18 cellular contexts compared by ENCODE assay signal in genomic region chr2:240300840-240301239, GRCh38.
"Had no signal": no experiment of that assay in that cellular context is flagged by ENCODE, and none has a peak within 500 bp of the region (broad histone marks: within the 10 kb centered on the region; RNA-seq: fewer than 3 reads in every experiment).

No MANE protein-coding gene starts in this region.

- H3K27ac ChIP-seq: cardiac muscle cell, dorsolateral prefrontal cortex, epithelial cell of prostate, hepatocyte, prostate gland, right atrium auricular region, skin epidermis, tibial nerve had no signal

- H3K27ac Mint-ChIP-seq: activated naive CD8-positive, alpha-beta T cell; stimulated activated naive CD8-positive, alpha-beta T cell treated with anti-CD3 and anti-CD28 coated beads, Interleukin-15, Interleukin-2, amounts not matched to agents 100 ng/mL and 50 ng/mL, for 24 hours; T-helper 2 cell treated with Interferon-gamma antibody and Interleukin-4, amounts not matched to agents 5 μg/mL and 100 μg/mL, for 36 hours had no signal

- ATAC-seq: left lobe of liver had no signal

- H3K36me3 ChIP-seq: cardiac muscle cell, prostate gland, right atrium auricular region, tibial nerve had no signal

- H3K4me3 ChIP-seq: cardiac muscle cell, dorsolateral prefrontal cortex, hepatocyte, prostate gland, right atrium auricular region, skin epidermis, tibial nerve had no signal

- H3K27me3 ChIP-seq: cardiac muscle cell, dorsolateral prefrontal cortex, hepatocyte, right atrium auricular region, tibial nerve had no signal

- H3K9me3 Mint-ChIP-seq: stimulated activated naive CD8-positive, alpha-beta T cell treated with anti-CD3 and anti-CD28 coated beads, Interleukin-15, Interleukin-2, amounts not matched to agents 100 ng/mL and 50 ng/mL, for 24 hours; T-helper 2 cell treated with Interferon-gamma antibody and Interleukin-4, amounts not matched to agents 5 μg/mL and 100 μg/mL, for 36 hours had no signal

- DNase-seq: activated CD4-positive, alpha-beta T cell treated with anti-CD3 and anti-CD28 coated beads, Interleukin-2, amount 50 U/mL, for 48 hours; foreskin fibroblast; kidney; midbrain; stimulated activated CD4-positive, alpha-beta T cell treated with anti-CD3 and anti-CD28 coated beads, Interleukin-15, amount 100 ng/mL, for 24 hours; stimulated activated CD4-positive, alpha-beta T cell treated with anti-CD3 and anti-CD28 coated beads, Interleukin-2, amount 100 ng/mL, for 48 hours had no signal

- H3K9me3 ChIP-seq: prostate gland, right atrium auricular region, tibial nerve had no signal

- H3K4me3 Mint-ChIP-seq: activated naive CD8-positive, alpha-beta T cell; stimulated activated naive CD8-positive, alpha-beta T cell treated with anti-CD3 and anti-CD28 coated beads, Interleukin-15, Interleukin-2, amounts not matched to agents 100 ng/mL and 50 ng/mL, for 24 hours; T-helper 2 cell treated with Interferon-gamma antibody and Interleukin-4, amounts not matched to agents 5 μg/mL and 100 μg/mL, for 36 hours had no signal

- H3K36me3 Mint-ChIP-seq: activated naive CD8-positive, alpha-beta T cell had no signal

- H3K4me1 ChIP-seq: prostate gland, tibial nerve had no signal
